In the genomic region with DNA sequence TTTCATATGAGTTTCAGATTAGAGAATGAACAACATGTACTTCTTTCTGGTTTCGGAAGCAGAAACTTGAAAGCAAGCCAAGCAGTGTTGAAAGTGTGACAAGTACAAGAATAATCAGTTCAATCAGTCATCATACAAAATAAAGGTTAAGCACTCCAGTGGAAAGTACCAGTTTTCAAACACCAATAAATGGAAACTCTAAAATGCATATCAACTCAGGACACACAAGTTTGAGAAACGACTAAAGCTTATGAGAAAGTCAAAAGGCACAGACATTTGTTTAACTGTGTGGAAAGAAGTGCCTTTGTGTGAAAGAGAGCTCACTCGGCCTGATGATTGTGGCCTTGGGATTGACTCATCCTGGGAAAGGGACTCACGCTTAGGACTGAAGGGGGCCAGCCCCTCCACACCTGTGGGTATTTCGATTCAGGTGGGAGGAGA, we compare ENCODE assay signal across 9 cellular contexts.
DNase-seq lines count a peak whose midpoint lies in the region; ATAC-seq, FAIRE-seq and TF ChIP-seq lines count a peak whose summit lies in the region.
"Had no signal": no experiment of that assay in that cellular context is flagged by ENCODE, and none has a peak within 500 bp of the region (broad histone marks: within the 10 kb centered on the region; RNA-seq: fewer than 3 reads in every experiment).

No MANE protein-coding gene starts in this region.

- H2AFZ ChIP-seq in GM23248 (no peak overlapping the region), K562 (ENCODE audit: low read depth, low read length) (peak overlapping the region; percentile 85)

- in situ Hi-C loops in GM23248 (cut with MboI): no loop called here
- in situ Hi-C loops in K562 (cut with MboI): no loop called here

- H3K27me3 Mint-ChIP-seq in osteocyte (ENCODE audit: unreplicated experiment): peaks cover 25% of the 10 kb centered on the region

- H3K27me3 ChIP-seq in GM23248 (replicated peaks; ENCODE audit: insufficient read depth) (no peaks in the 10 kb centered on the region), K562 (ENCODE audit: control insufficient read depth in 2 of 2, insufficient read depth in 2 of 2, low read length in 2 of 2) (no peaks in the 10 kb centered on the region), liver (ENCODE audit: control insufficient read depth in 4 of 4, insufficient read depth in 4 of 4, low read length in 3 of 4) (no peaks in the 10 kb centered on the region)

- TF ChIP-seq RAD21 in K562 (CRISPR knock-in tag; conservative IDR thresholded peaks at IDR 0.05 in 1 of 2, IDR thresholded peaks at IDR 0.05 in 1 of 2): no peak
- TF ChIP-seq RAD21 in liver (IDR thresholded peaks at IDR 0.05): peak in 1 of 2 donors; percentile 60

- H3K9me3 ChIP-seq in GM23248 (ENCODE audit: low read depth) (no peaks in the 10 kb centered on the region), K562 (replicated peaks; ENCODE audit: control insufficient read depth, insufficient read depth, low read depth, low read length) (no peaks in the 10 kb centered on the region), liver (ENCODE audit: control insufficient read depth in 4 of 4, low read length in 3 of 4) (no peaks in the 10 kb centered on the region)

- H3K4me1 Mint-ChIP-seq in osteocyte (ENCODE audit: unreplicated experiment): no peaks in the 10 kb centered on the region
- H3K4me1 Mint-ChIP-seq: stimulated activated memory B cell treated with anti-CD40 and anti-IgM and Interleukin-4, amounts not matched to agents 10 μg/mL and 1 μg/mL and 100 μg/mL, for 72 hours had no signal

- H3K4me2 ChIP-seq in GM23248 (ENCODE audit: unreplicated experiment) (no peak overlapping the region), K562 (ENCODE audit: insufficient read depth, low read length) (peak overlapping the region; percentile 61)

- TF ChIP-seq CTCF in K562 (IDR thresholded peaks at IDR 0.05 in 2 of 3, conservative IDR thresholded peaks at IDR 0.05 in 1 of 3; ENCODE audit: insufficient read depth in 2 of 3, low read depth in 1 of 3, low read length in 3 of 3): no peak
- no peak for TF ChIP-seq CTCF in liver (IDR thresholded peaks at IDR 0.05; ENCODE audit: low read depth, low read length, missing input control)
- TF ChIP-seq CTCF in osteocyte (IDR thresholded peaks at IDR 0.05): no peak

- ATAC-seq in K562 (peak; percentile 74), GM18517 (IDR thresholded peaks at IDR 0.05; ENCODE audit: unreplicated experiment) (no peak)
- ATAC-seq: stimulated activated memory B cell treated with anti-CD40 and anti-IgM and Interleukin-4, amounts not matched to agents 10 μg/mL and 1 μg/mL and 100 μg/mL, for 72 hours had no signal

- H3K27ac Mint-ChIP-seq in osteocyte (ENCODE audit: unreplicated experiment): no peak overlapping the region
- H3K27ac Mint-ChIP-seq: stimulated activated memory B cell treated with anti-CD40 and anti-IgM and Interleukin-4, amounts not matched to agents 10 μg/mL and 1 μg/mL and 100 μg/mL, for 72 hours had no signal

- no peaks in the 10 kb centered on the region for H3K9me2 ChIP-seq in GM23248 (ENCODE audit: insufficient read depth)

- H3K27ac ChIP-seq in GM23248: no peak overlapping the region
- peak overlapping the region; percentile 56; the same call in 2 of the 3 replicates for H3K27ac ChIP-seq in K562 (ENCODE audit: extremely low read depth, low read depth, low read length)
- H3K27ac ChIP-seq in liver (ENCODE audit: low read depth in 1 of 2, low read length in 2 of 2): peak overlapping the region; percentile 77 to 93

- WGBS in GM23248 (ENCODE audit: low coverage in 1 of 2, low lambda C conversion rate in 2 of 2, missing lambda C conversion rate in 2 of 2), 2 experiments: 51 to 58% methylated on average over 5 of the region's 5 CpGs
- WGBS in K562 (ENCODE audit: insufficient coverage, low coverage, missing lambda C conversion rate): 8% methylated on average over 5 of the region's 5 CpGs
- 31% methylated on average over 5 of the region's 5 CpGs for whole genome bisulfite sequencing in liver

- POLR2A ChIA-PET in K562 (lab: Yijun Ruan, JAX): interaction anchor here (1.3 kb wide), 1 partner anchor 21 kb away, joined by 3 read pairs; no protein-coding TSS in a partner anchor

- TF ChIP-seq EP300 in K562 (IDR thresholded peaks at IDR 0.05; ENCODE audit: low read length): no peak

- no peaks in the 10 kb centered on the region for H3K9me3 Mint-ChIP-seq in osteocyte (ENCODE audit: unreplicated experiment)
- H3K9me3 Mint-ChIP-seq: stimulated activated memory B cell treated with anti-CD40 and anti-IgM and Interleukin-4, amounts not matched to agents 10 μg/mL and 1 μg/mL and 100 μg/mL, for 72 hours had no signal

- H3K79me2 ChIP-seq in GM23248 (ENCODE audit: insufficient read depth) (no peaks in the 10 kb centered on the region), K562 (ENCODE audit: control insufficient read depth, insufficient read depth, low read length) (no peaks in the 10 kb centered on the region)

- no peaks in the 10 kb centered on the region for H3K36me3 ChIP-seq in GM23248 (ENCODE audit: low read depth)
- no peaks in the 10 kb centered on the region for H3K36me3 ChIP-seq in K562 (ENCODE audit: control insufficient read depth, insufficient read depth, low read length)
- H3K36me3 ChIP-seq in liver (ENCODE audit: control insufficient read depth in 4 of 4, insufficient read depth in 3 of 4, low read depth in 1 of 4, low read length in 3 of 4): no peaks in the 10 kb centered on the region

- no peak for FAIRE-seq in K562 (lab: Jason Lieb, UNC)
- FAIRE-seq in frontal cortex (lab: Jason Lieb, UNC): no peak

- BruUV-seq in K562 (replicated peaks; lab: Mats Ljungman, UMichigan): no TSS peak

- intact Hi-C loops in K562 (cut with micrococcal nuclease): no loop called here

- no peak overlapping the region for H3K4me3 Mint-ChIP-seq in osteocyte (ENCODE audit: unreplicated experiment)
- H3K4me3 Mint-ChIP-seq: stimulated activated memory B cell treated with anti-CD40 and anti-IgM and Interleukin-4, amounts not matched to agents 10 μg/mL and 1 μg/mL and 100 μg/mL, for 72 hours had no signal

- CTCF ChIA-PET in K562 (lab: Yijun Ruan, JAX; ENCODE audit: low intra/inter-chr PET ratio): no interaction called here

- no peak overlapping the region for H3K4me3 ChIP-seq in GM23248
- H3K4me3 ChIP-seq in K562: no peak overlapping the region
- H3K4me3 ChIP-seq in liver (ENCODE audit: low read depth in 1 of 3, low read length in 3 of 3): no peak overlapping the region

- DNase-seq in Ammon's horn (ENCODE audit: low spot score) (peak; percentile 33), GM23248 (peak; percentile 26), K562 (ENCODE audit: extremely low read depth in 1 of 4, low spot score in 3 of 4) (peak in 1 of 4 experiments; percentile 32), T1000 (lab: John Stamatoyannopoulos, UW) (no peak), osteocyte (ENCODE audit: extremely low spot score, unreplicated experiment) (no peak), frontal cortex (ENCODE audit: low spot score in 2 of 2) (no peak)

- no peak for TF ChIP-seq POLR2A in K562 (conservative IDR thresholded peaks at IDR 0.05)

- no peak overlapping the region for H3K9ac ChIP-seq in GM23248
- H3K9ac ChIP-seq in K562 (ENCODE audit: insufficient read depth in 1 of 2, low read depth in 2 of 2, low read length in 2 of 2): peak overlapping the region in 1 of 2 experiments; percentile 41; a peak in 1 of 4 replicates
- peak overlapping the region; percentile 60 to 79 for H3K9ac ChIP-seq in liver (ENCODE audit: low read depth in 1 of 2, low read length in 2 of 2)

- H4K20me1 ChIP-seq in GM23248 (ENCODE audit: insufficient read depth) (no peaks in the 10 kb centered on the region), K562 (replicated peaks; ENCODE audit: control insufficient read depth, insufficient read depth, low read length) (no peaks in the 10 kb centered on the region)

- no peaks in the 10 kb centered on the region for H3K36me3 Mint-ChIP-seq in osteocyte (ENCODE audit: unreplicated experiment)
- H3K36me3 Mint-ChIP-seq: stimulated activated memory B cell treated with anti-CD40 and anti-IgM and Interleukin-4, amounts not matched to agents 10 μg/mL and 1 μg/mL and 100 μg/mL, for 72 hours had no signal

- H3K4me1 ChIP-seq in GM23248 (ENCODE audit: insufficient read depth): no peaks in the 10 kb centered on the region
- H3K4me1 ChIP-seq in K562 (replicated peaks in 1 of 2; ENCODE audit: control insufficient read depth in 2 of 2, insufficient read depth in 2 of 2, low read length in 2 of 2): peaks cover 0 to 13% of the 10 kb centered on the region in 2 experiments; a peak in 3 of 5 replicates
- H3K4me1 ChIP-seq in liver (ENCODE audit: control insufficient read depth in 4 of 4, insufficient read depth in 4 of 4, low read length in 3 of 4): peaks cover 0 to 14% (median 5%) of the 10 kb centered on the region in 4 donors

- H3F3A ChIP-seq in GM23248 (ENCODE audit: insufficient read depth): no peaks in the 10 kb centered on the region

- no peaks in the 10 kb centered on the region for H3K9me1 ChIP-seq in K562 (ENCODE audit: control insufficient read depth, insufficient read depth, low read length)

TF ChIP-seq in K562, 482 proteins besides CTCF, POLR2A, EP300 and RAD21:
- TF ChIP-seq NFIC (IDR thresholded peaks at IDR 0.05): peak; percentile 62
- peak; percentile 24; the same call in 1 of the 2 replicates for TF ChIP-seq FOSL1 (tag; conservative IDR thresholded peaks at IDR 0.05)
- no peak for TF ChIP-seq SNRNP70 (optimal IDR thresholded peaks at IDR 0.05; ENCODE audit: low read depth, low read length)
- TF ChIP-seq MCM7 (IDR thresholded peaks at IDR 0.05): no peak
- TF ChIP-seq DPF2 (IDR thresholded peaks at IDR 0.05): peak; percentile 37

TF ChIP-seq in liver, 16 proteins besides CTCF, POLR2A, EP300 and RAD21 (continues in another document):
- TF ChIP-seq GABPA (IDR thresholded peaks at IDR 0.05 in 1 of 2, conservative IDR thresholded peaks at IDR 0.05 in 1 of 2) (no peak), HNF4G (IDR thresholded peaks at IDR 0.05) (no peak), RXRA (IDR thresholded peaks at IDR 0.05) (peak; percentile 60 to 65), NR2F2 (IDR thresholded peaks at IDR 0.05) (peak; percentile 22), FOXA2 (IDR thresholded peaks at IDR 0.05) (peak; percentile 50), HNF4A (conservative IDR thresholded peaks at IDR 0.05) (peak; percentile 32 to 55), EGR1 (IDR thresholded peaks at IDR 0.05; ENCODE audit: low read depth in 2 of 2) (peak in 1 of 2 donors; percentile 38)
- TF ChIP-seq, protein P1, sequence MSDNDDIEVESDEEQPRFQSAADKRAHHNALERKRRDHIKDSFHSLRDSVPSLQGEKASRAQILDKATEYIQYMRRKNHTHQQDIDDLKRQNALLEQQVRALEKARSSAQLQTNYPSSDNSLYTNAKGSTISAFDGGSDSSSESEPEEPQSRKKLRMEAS (IDR thresholded peaks at IDR 0.05): no peak

Comparison
In these comparisons a context has a peak if more than half of its experiments do, and no peak if none do; other contexts are left out.
1. DNase-seq: peak in Ammon's horn (single experiment) and GM23248 (single experiment); none in T1000 (single experiment), osteocyte (single experiment) and frontal cortex (0 of 2).